ENCODE assay signal across 25 cellular contexts in the genomic region with DNA sequence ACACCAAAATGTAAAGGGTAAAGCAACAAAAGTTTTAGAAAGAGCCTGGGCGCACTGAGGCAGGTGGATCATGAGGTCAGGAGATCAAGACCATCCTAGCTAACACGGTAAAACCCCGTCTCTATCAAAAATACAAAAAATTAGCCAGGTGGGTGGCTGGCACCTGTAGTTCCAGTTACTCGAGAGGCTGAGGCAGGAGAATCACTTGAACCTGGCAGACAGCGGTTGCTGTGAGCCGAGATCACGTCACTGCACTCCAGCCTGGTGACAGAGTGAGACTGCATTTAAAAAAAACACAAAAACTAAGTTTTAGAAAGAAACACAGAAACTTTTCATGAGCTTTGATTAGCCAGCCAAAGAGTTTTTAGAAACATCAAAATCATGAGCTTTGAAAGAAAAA.
"Had no signal": no experiment of that assay in that cellular context is flagged by ENCODE, and none has a peak within 500 bp of the region (broad histone marks: within the 10 kb centered on the region; RNA-seq: fewer than 3 reads in every experiment).

No MANE protein-coding gene starts in this region.

- DNase-seq: colonic mucosa; cortex of kidney; dermis blood vessel endothelial cell; dorsolateral prefrontal cortex; effector CD4-positive, alpha-beta T cell; effector CD8-positive, alpha-beta T cell; effector memory CD4-positive, alpha-beta T cell; effector memory CD8-positive, alpha-beta T cell; endodermal cell; erythroblast; esophagus squamous epithelium; foreskin fibroblast; foreskin keratinocyte; foreskin melanocyte; gastrocnemius medialis; glutamatergic neuron; head of caudate nucleus; heart left ventricle; heart right ventricle had no signal

- H3K4me3 ChIP-seq: colonic mucosa, coronary artery, dorsolateral prefrontal cortex, esophagus muscularis mucosa, esophagus squamous epithelium, gastrocnemius medialis, gastroesophageal sphincter, heart left ventricle, heart right ventricle had no signal

- H3K9me3 ChIP-seq: colonic mucosa, esophagus muscularis mucosa, esophagus squamous epithelium, gastrocnemius medialis, gastroesophageal sphincter had no signal

- H3K27ac ChIP-seq: colonic mucosa, coronary artery, epithelial cell of prostate, esophagus muscularis mucosa, esophagus squamous epithelium, foreskin keratinocyte, gastrocnemius medialis, gastroesophageal sphincter, heart left ventricle, heart right ventricle had no signal

- H3K27me3 ChIP-seq: colonic mucosa, dorsolateral prefrontal cortex, esophagus muscularis mucosa, esophagus squamous epithelium, foreskin keratinocyte, gastrocnemius medialis, gastroesophageal sphincter, heart left ventricle, heart right ventricle had no signal

- H3K27ac Mint-ChIP-seq: dendritic cell treated with granulocyte-macrophage colony-stimulating factor and Interleukin-4, amounts not matched to agents 40 ng/mL and 50 ng/mL, for 4 days; effector memory CD8-positive, alpha-beta T cell; endodermal cell had no signal

- ATAC-seq: effector memory CD8-positive, alpha-beta T cell; esophagus mucosa; foreskin keratinocyte; gastrocnemius medialis; gastroesophageal sphincter; heart left ventricle; heart right ventricle had no signal

- H3K4me3 Mint-ChIP-seq: dendritic cell treated with granulocyte-macrophage colony-stimulating factor and Interleukin-4, amounts not matched to agents 40 ng/mL and 50 ng/mL, for 4 days; effector memory CD8-positive, alpha-beta T cell; endodermal cell had no signal

- H3K36me3 ChIP-seq: colonic mucosa, esophagus muscularis mucosa, esophagus squamous epithelium, gastrocnemius medialis, gastroesophageal sphincter, heart left ventricle had no signal

- H3K9me3 Mint-ChIP-seq: dendritic cell treated with granulocyte-macrophage colony-stimulating factor and Interleukin-4, amounts not matched to agents 40 ng/mL and 50 ng/mL, for 4 days; effector memory CD8-positive, alpha-beta T cell; endodermal cell had no signal

- H3K27me3 Mint-ChIP-seq: dendritic cell treated with granulocyte-macrophage colony-stimulating factor and Interleukin-4, amounts not matched to agents 40 ng/mL and 50 ng/mL, for 4 days; effector memory CD8-positive, alpha-beta T cell had no signal
